ENCODE assay signal across 16 cellular contexts in the genomic region with DNA sequence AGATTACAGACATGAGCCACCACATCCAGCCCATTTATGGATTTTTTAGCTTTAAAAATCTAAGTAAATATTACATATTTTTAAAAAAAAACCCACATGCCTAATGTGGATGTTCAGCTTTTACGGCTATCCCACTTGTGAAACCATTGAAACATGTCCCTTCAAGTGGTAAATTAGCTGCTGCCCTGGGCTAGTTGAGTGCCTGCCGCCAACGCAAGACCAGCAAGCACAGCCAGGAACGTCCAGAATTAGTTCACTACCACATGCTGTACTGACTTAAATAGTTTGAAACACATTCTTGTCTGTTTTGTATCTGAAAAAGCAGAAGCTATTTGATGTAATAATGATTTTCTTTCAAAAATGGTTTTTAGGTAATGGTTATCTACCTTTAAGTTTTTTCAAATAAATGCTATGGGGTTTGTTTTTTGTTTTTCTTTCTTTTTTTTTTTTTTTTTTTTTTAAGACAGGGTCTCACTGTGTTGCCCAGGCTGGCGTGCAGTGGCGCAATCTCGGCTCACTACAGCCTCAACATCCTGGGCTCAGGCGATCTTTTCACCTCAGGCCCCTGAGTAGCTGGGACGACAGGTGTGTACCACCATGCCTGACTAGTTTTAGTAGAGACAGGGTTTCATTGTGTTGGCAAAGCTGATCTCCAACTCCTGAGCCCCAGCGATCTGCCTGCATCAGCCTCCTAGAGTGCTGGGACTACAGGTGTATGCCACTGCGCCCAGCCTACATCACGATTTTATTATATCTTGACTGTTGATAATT. TPM values are rescaled to one million over a fixed set of nuclear protein-coding genes. Genes with fewer than 3 reads are reported as not detected.
A peak's percentile ranks its signal among the peaks of the same experiment; 100 is the strongest.
DNase-seq lines count a peak whose midpoint lies in the region; ATAC-seq and TF ChIP-seq lines count a peak whose summit lies in the region.
"Had no signal": no experiment of that assay in that cellular context is flagged by ENCODE, and none has a peak within 500 bp of the region (broad histone marks: within the 10 kb centered on the region; RNA-seq: fewer than 3 reads in every experiment).

No MANE protein-coding gene starts in this region.

- no peaks in the 10 kb centered on the region for H3K27me3 Mint-ChIP-seq in CD4-positive, alpha-beta T cell
- H3K27me3 Mint-ChIP-seq in GM23338 (ENCODE audit: insufficient read depth, low read depth, poor library complexity) (peaks cover 2% of the 10 kb centered on the region), T-cell (no peaks in the 10 kb centered on the region)
- H3K27me3 Mint-ChIP-seq: activated CD8-positive, alpha-beta T cell treated with anti-CD3 and anti-CD28 coated beads for 36 hours; brain had no signal

- CTCF ChIA-PET in CD4-positive, alpha-beta T cell (lab: Charles Lee), result interaction anchor here (5.0 kb wide), 1 partner anchor 8 kb away, joined by 28 read pairs; no protein-coding TSS in a partner anchor
- CTCF ChIA-PET in T-cell (lab: Charles Lee), result interaction anchor here (0.5 to 0.7 kb wide), 3 partner anchors 17 to 411 kb away, joined by 4 to 7 read pairs (median 6); no protein-coding TSS in a partner anchor
- CTCF ChIA-PET in A673 (lab: Charles Lee), result interaction anchor here (0.7 kb wide), 1 partner anchor 408 kb away, joined by 11 read pairs; no protein-coding TSS in a partner anchor

- ATAC-seq in CD4-positive, alpha-beta T cell (ENCODE audit: poor library complexity), result no peak
- peak; percentile 27 for ATAC-seq in GM23338
- no peak for ATAC-seq in T-cell (replicated peaks in 1 of 4)
- ATAC-seq: activated CD8-positive, alpha-beta T cell treated with anti-CD3 and anti-CD28 coated beads for 36 hours; gastroesophageal sphincter had no signal

- no peaks in the 10 kb centered on the region for H3K9me3 Mint-ChIP-seq in CD4-positive, alpha-beta T cell
- no peaks in the 10 kb centered on the region for H3K9me3 Mint-ChIP-seq in GM23338
- H3K9me3 Mint-ChIP-seq in T-cell, result no peaks in the 10 kb centered on the region
- H3K9me3 Mint-ChIP-seq: activated CD8-positive, alpha-beta T cell treated with anti-CD3 and anti-CD28 coated beads for 36 hours; brain had no signal

- no peak overlapping the region for H3K4me2 ChIP-seq in GM23338

- no peak for TF ChIP-seq CTCF in CD4-positive, alpha-beta T cell (IDR thresholded peaks at IDR 0.05)
- TF ChIP-seq CTCF in GM23338 (conservative IDR thresholded peaks at IDR 0.05; ENCODE audit: low read depth in 2 of 2), result no peak
- TF ChIP-seq CTCF in A673 (conservative IDR thresholded peaks at IDR 0.05; ENCODE audit: low read depth, low read length), result no peak

- H3K4me1 Mint-ChIP-seq in CD4-positive, alpha-beta T cell (ENCODE audit: low read depth), result no peaks in the 10 kb centered on the region
- H3K4me1 Mint-ChIP-seq in GM23338 (no peaks in the 10 kb centered on the region; the same call in 2 of the 3 replicates), T-cell (peaks cover 0 to 5% (median 0%) of the 10 kb centered on the region in 3 donors)

- POLR2A ChIA-PET in CD4-positive, alpha-beta T cell (lab: Charles Lee), result no interaction called here
- POLR2A ChIA-PET in T-cell (lab: Charles Lee) (no interaction called here), A673 (lab: Charles Lee; ENCODE audit: low non-redundant PET) (no interaction called here)

- no peak overlapping the region for H3K27ac ChIP-seq in CD4-positive, alpha-beta T cell (ENCODE audit: low read depth, low read length)
- H3K27ac ChIP-seq in GM23338 (ENCODE audit: low read depth) (no peak overlapping the region; the same call in 1 of the 2 replicates), A673 (ENCODE audit: low read depth, low read length, poor library complexity, severe bottlenecking) (no peak overlapping the region)
- H3K27ac ChIP-seq: gastroesophageal sphincter, SJCRH30 had no signal

- intact Hi-C loops in CD4-positive, alpha-beta T cell (cut with DNase I, micrococcal nuclease), result no loop called here
- intact Hi-C loops in A673 (cut with micrococcal nuclease; ENCODE audit: unreplicated experiment), result no loop called here

- no peak for DNase-seq in CD4-positive, alpha-beta T cell
- DNase-seq in GM23338 (ENCODE audit: low spot score) (no peak), amniotic epithelial cell (ENCODE audit: low read depth) (peak; percentile 19), left kidney (ENCODE audit: low read depth, low spot score) (peak; percentile 23), SKM-1 treated with dmso at 0.1 percent for 144 hours (lab: John Stamatoyannopoulos, UW; ENCODE audit: unreplicated experiment) (no peak), T-cell (no peak), A673 (ENCODE audit: low spot score) (no peak)
- no peak for DNase-seq in activated CD4-positive, alpha-beta T cell treated with anti-CD3 and anti-CD28 coated beads for 4 hours
- DNase-seq: activated CD8-positive, alpha-beta T cell treated with anti-CD3 and anti-CD28 coated beads for 36 hours; activated effector memory CD4-positive, alpha-beta T cell treated with anti-CD3 and anti-CD28 coated beads, Interleukin-2, amount 50 U/mL, for 16 hours; C1 segment of cervical spinal cord; effector CD8-positive, alpha-beta T cell; SJCRH30 had no signal

- H3K27ac Mint-ChIP-seq in CD4-positive, alpha-beta T cell, result peak overlapping the region; percentile 33
- H3K27ac Mint-ChIP-seq in GM23338 (peak overlapping the region; percentile 29; the same call in 1 of the 2 replicates), T-cell (no peak overlapping the region)
- H3K27ac Mint-ChIP-seq: activated CD8-positive, alpha-beta T cell treated with anti-CD3 and anti-CD28 coated beads for 36 hours had no signal

- H3K4me1 ChIP-seq in GM23338 (ENCODE audit: insufficient read depth) (no peaks in the 10 kb centered on the region), A673 (ENCODE audit: insufficient read depth, low read length, poor library complexity, severe bottlenecking) (no peaks in the 10 kb centered on the region)

- H3K4me3 Mint-ChIP-seq in CD4-positive, alpha-beta T cell, result no peak overlapping the region
- H3K4me3 Mint-ChIP-seq in GM23338, result no peak overlapping the region
- H3K4me3 Mint-ChIP-seq in T-cell, result no peak overlapping the region
- H3K4me3 Mint-ChIP-seq: activated CD8-positive, alpha-beta T cell treated with anti-CD3 and anti-CD28 coated beads for 36 hours; brain had no signal

- H2AFZ ChIP-seq in GM23338, result no peak overlapping the region

- H3K79me2 ChIP-seq in GM23338 (replicated peaks; ENCODE audit: insufficient read depth), result no peaks in the 10 kb centered on the region

- peaks cover 9% of the 10 kb centered on the region for H3K36me3 ChIP-seq in GM23338 (ENCODE audit: insufficient read depth)
- H3K36me3 ChIP-seq in A673 (ENCODE audit: insufficient read depth, low read length, poor library complexity, severe bottlenecking), result peaks cover 17% of the 10 kb centered on the region

- peaks cover 4% of the 10 kb centered on the region; the same call in 1 of the 2 replicates for H3F3A ChIP-seq in GM23338 (replicated peaks; ENCODE audit: low read depth)

- no peaks in the 10 kb centered on the region for H3K9me2 ChIP-seq in GM23338 (ENCODE audit: insufficient read depth)

- H3K36me3 Mint-ChIP-seq in CD4-positive, alpha-beta T cell (ENCODE audit: low read depth), result peaks cover 45% of the 10 kb centered on the region
- H3K36me3 Mint-ChIP-seq in GM23338 (ENCODE audit: low read depth) (peaks cover 12% of the 10 kb centered on the region; the same call in 1 of the 3 replicates), T-cell (peaks cover 25% of the 10 kb centered on the region)

- H4K20me1 ChIP-seq in GM23338 (replicated peaks; ENCODE audit: insufficient read depth), result peaks cover 8% of the 10 kb centered on the region; the same call in 1 of the 2 replicates

- no peaks in the 10 kb centered on the region for H3K9me3 ChIP-seq in CD4-positive, alpha-beta T cell (ENCODE audit: control insufficient read depth, low read length)
- H3K9me3 ChIP-seq in A673 (ENCODE audit: low read depth, low read length, poor library complexity, severe bottlenecking), result no peaks in the 10 kb centered on the region
- H3K9me3 ChIP-seq: gastroesophageal sphincter, SJCRH30 had no signal

- H3K4me3 ChIP-seq in GM23338, result no peak overlapping the region
- H3K4me3 ChIP-seq in A673 (ENCODE audit: low read depth, low read length, poor library complexity, severe bottlenecking), result no peak overlapping the region
- H3K4me3 ChIP-seq: gastroesophageal sphincter, SJCRH30 had no signal

- no peaks in the 10 kb centered on the region for H3K27me3 ChIP-seq in CD4-positive, alpha-beta T cell (ENCODE audit: control insufficient read depth, insufficient read depth, low read length)
- H3K27me3 ChIP-seq in GM23338 (ENCODE audit: insufficient read depth) (no peaks in the 10 kb centered on the region), A673 (replicated peaks; ENCODE audit: insufficient read depth, low read depth, low read length, poor library complexity) (no peaks in the 10 kb centered on the region)
- H3K27me3 ChIP-seq: gastroesophageal sphincter, SJCRH30 had no signal

- no TSS peak for BruUV-seq in A673 (replicated peaks; lab: Mats Ljungman, UMichigan)

TF ChIP-seq in GM23338, 12 proteins besides CTCF, POLR2A, EP300 and RAD21 (continues in another document):
- TF ChIP-seq ZNF331 (CRISPR knock-in tag; IDR thresholded peaks at IDR 0.05; ENCODE audit: low read depth), result no peak
- TF ChIP-seq EZH2 (IDR thresholded peaks at IDR 0.05; ENCODE audit: low read depth, unreplicated experiment), result no peak

RNA-seq across cellular contexts. Expression of a gene that starts 57.0 kb away (rescaled TPM):
- total RNA-seq in CD4-positive, alpha-beta T cell, result not detected
- total RNA-seq in GM23338 (2014; rRNA removed; shearing (Covaris generic)), result 42.3 and 46.6 TPM in 2 replicates
- polyA plus RNA-seq in GM23338 (2016; fragmentation: Nextera tagmentation; extraction: Ambion mirVana), result 4.1 and 5.6 TPM in 2 replicates
- total RNA-seq in T-cell (under 1 TPM in 1 of 5 donors, not detected in 4; 0.12 TPM), A673 (2021) (not detected in 2 replicates)
- total RNA-seq: posterior vena cava had no signal

Comparison
In these comparisons a context has a peak if more than half of its experiments do, and no peak if none do; other contexts are left out.
1. DNase-seq: peak in amniotic epithelial cell (single experiment) and left kidney (single experiment); none in CD4-positive, alpha-beta T cell (0 of 10), GM23338 (single experiment), SKM-1 treated with dmso at 0.1 percent for 144 hours (single experiment), T-cell (0 of 34), A673 (single experiment) and activated CD4-positive, alpha-beta T cell treated with anti-CD3 and anti-CD28 coated beads for 4 hours (0 of 2).
2. H3K27ac Mint-ChIP-seq: peak in CD4-positive, alpha-beta T cell (single experiment) and GM23338 (single experiment); none in T-cell (0 of 2).
3. RNA of a gene that starts 57.0 kb away (total RNA-seq): 42.3 to 46.6 TPM in GM23338; 0.12 TPM in T-cell, not detected in CD4-positive, alpha-beta T cell and not detected in A673; every median in the first group is over 10 times any median in the second.